In the genomic region with DNA sequence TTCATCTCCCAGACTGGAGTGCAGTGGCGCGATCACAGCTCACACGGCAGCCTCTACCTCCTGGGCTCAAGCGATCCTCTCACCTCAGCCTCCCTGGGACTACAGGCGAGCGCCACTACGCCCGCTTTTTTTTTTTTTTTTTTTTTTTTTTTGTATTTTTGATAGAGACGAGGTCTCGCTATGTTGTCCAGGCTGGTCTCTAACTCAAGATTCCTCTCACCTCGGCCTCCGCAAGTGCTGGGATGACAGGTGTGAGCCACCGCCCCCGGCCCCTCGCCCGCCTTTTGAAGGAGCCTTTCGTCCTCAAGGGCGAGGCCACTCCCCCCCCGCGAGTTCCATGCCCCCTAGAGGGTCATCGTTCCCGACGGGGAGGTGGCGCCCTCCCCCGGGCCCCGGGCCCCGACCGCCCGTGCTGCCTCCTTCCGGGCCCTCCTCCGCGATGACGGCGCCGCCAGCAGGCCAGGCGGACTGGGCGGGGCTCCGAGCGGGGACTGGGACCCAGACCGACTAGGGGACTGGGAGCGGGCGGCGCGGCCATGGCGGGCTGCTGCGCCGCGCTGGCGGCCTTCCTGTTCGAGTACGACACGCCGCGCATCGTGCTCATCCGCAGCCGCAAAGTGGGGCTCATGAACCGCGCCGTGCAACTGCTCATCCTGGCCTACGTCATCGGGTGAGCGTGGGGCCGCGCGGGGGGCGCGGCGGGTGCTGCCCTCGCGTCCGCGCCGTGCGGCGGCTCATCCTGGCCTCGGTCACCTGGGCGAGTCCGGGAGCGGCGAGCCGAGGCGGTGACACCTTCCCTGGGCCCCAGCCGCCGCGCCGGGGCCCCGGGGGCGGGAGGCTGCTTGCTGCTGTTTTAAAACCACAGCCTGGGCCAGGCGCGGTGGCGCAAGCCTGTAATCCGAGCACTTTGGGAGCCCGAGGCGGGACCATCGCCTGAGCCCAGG, we compare ENCODE assay signal across 8 cellular contexts. TPM values are rescaled to one million over a fixed set of nuclear protein-coding genes. Genes with fewer than 3 reads are reported as not detected.
DNase-seq lines count a peak whose midpoint lies in the region; ATAC-seq and TF ChIP-seq lines count a peak whose summit lies in the region.

A gene with protein sequence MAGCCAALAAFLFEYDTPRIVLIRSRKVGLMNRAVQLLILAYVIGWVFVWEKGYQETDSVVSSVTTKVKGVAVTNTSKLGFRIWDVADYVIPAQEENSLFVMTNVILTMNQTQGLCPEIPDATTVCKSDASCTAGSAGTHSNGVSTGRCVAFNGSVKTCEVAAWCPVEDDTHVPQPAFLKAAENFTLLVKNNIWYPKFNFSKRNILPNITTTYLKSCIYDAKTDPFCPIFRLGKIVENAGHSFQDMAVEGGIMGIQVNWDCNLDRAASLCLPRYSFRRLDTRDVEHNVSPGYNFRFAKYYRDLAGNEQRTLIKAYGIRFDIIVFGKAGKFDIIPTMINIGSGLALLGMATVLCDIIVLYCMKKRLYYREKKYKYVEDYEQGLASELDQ (plus strand): TSS at position 501 of the 944 bp plus-strand sequence. CDS start 36 bp downstream, at position 537.

- H4K20me1 ChIP-seq in BLaER1 treated with 17β-estradiol and CSF1 and Interleukin-3, amounts not matched to agents 10 nM and 100 nM, result no peaks in the 10 kb centered on the region; a peak in 1 of 22 replicates

- H3K27me3 ChIP-seq in BLaER1 treated with 17β-estradiol and CSF1 and Interleukin-3, amounts not matched to agents 10 nM and 100 nM, result no peaks in the 10 kb centered on the region
- no peaks in the 10 kb centered on the region for H3K27me3 ChIP-seq in lung (ENCODE audit: control insufficient read depth, insufficient read depth)

- POLR2A ChIA-PET in activated CD4-positive, alpha-beta memory T cell treated with anti-CD3 and anti-CD28 coated beads for 36 hours (lab: Charles Lee), result interaction anchor here (0.6 to 1.7 kb wide), 3 partner anchors 15 to 194 kb away, joined by 3 to 6 read pairs (median 4); partner anchors contain the start of gene P2RX7

- WGBS in lung, 2 donors, result 7 to 8% methylated on average over 94 to 96 of the region's 96 CpGs

- peak within 1 kb of the TSS; percentile 82 for H3K4me3 Mint-ChIP-seq in activated CD4-positive, alpha-beta memory T cell treated with anti-CD3 and anti-CD28 coated beads for 36 hours

- H3K36me3 ChIP-seq in BLaER1 treated with 17β-estradiol and CSF1 and Interleukin-3, amounts not matched to agents 10 nM and 100 nM, result peaks cover 0 to 26% (median 13%) of the 10 kb centered on the region in 11 experiments; a peak in 13 of 22 replicates
- H3K36me3 ChIP-seq in lung (ENCODE audit: control insufficient read depth in 2 of 2, insufficient read depth in 2 of 2, low read length in 2 of 2), result no peaks in the 10 kb centered on the region

- H3K27ac Mint-ChIP-seq in activated CD4-positive, alpha-beta memory T cell treated with anti-CD3 and anti-CD28 coated beads for 36 hours, result peak within 1 kb of the TSS; percentile 87

- no peaks in the 10 kb centered on the region for H3K9me3 ChIP-seq in BLaER1 treated with 17β-estradiol and CSF1 and Interleukin-3, amounts not matched to agents 10 nM and 100 nM (replicated peaks in 1 of 11)
- no peaks in the 10 kb centered on the region for H3K9me3 ChIP-seq in lung (ENCODE audit: control insufficient read depth in 2 of 2, insufficient read depth in 1 of 2, low read length in 1 of 2)

- peak within 1 kb of the TSS; percentile 71 to 90 (median 83) for H3K4me3 ChIP-seq in BLaER1 treated with 17β-estradiol and CSF1 and Interleukin-3, amounts not matched to agents 10 nM and 100 nM
- peak within 1 kb of the TSS; percentile 60 for H3K4me3 ChIP-seq in lung

- H3K4me1 Mint-ChIP-seq in activated CD4-positive, alpha-beta memory T cell treated with anti-CD3 and anti-CD28 coated beads for 36 hours (ENCODE audit: low read depth), result peaks cover 35% of the 10 kb centered on the region

- H3K27me3 Mint-ChIP-seq in activated CD4-positive, alpha-beta memory T cell treated with anti-CD3 and anti-CD28 coated beads for 36 hours, result no peaks in the 10 kb centered on the region

- CTCF ChIA-PET in activated CD4-positive, alpha-beta memory T cell treated with anti-CD3 and anti-CD28 coated beads for 36 hours (lab: Charles Lee), result no interaction called here

- H3K9ac ChIP-seq in BLaER1 treated with 17β-estradiol and CSF1 and Interleukin-3, amounts not matched to agents 10 nM and 100 nM, result peak within 1 kb of the TSS; percentile 86 to 99 (median 92)

- peak; percentile 75 for ATAC-seq in HG03457 (IDR thresholded peaks at IDR 0.05; ENCODE audit: unreplicated experiment)
- peak; percentile 90 for ATAC-seq in lung (ENCODE audit: insufficient read depth, low FRiP score)

- intact Hi-C loops in activated CD4-positive, alpha-beta memory T cell treated with anti-CD3 and anti-CD28 coated beads for 36 hours (cut with micrococcal nuclease), result loop anchor here (1.0 to 10.0 kb wide), 4 partner anchors 15 to 525 kb away; partner anchors contain the start of genes MLEC and RNF34

- DNase-seq in GM19240 (ENCODE audit: insufficient read length, low spot score) (peak; percentile 77), NCI-H526 treated with DMSO at 0.1 percent for 48 hours (lab: John Stamatoyannopoulos, UW) (peak; percentile 71), ecto neural progenitor cell (ENCODE audit: low spot score) (peak; percentile 92), lung (ENCODE audit: low spot score) (peak; percentile 87)
- peak; percentile 93 for DNase-seq in activated CD4-positive, alpha-beta memory T cell treated with anti-CD3 and anti-CD28 coated beads for 36 hours
- DNase-seq in stimulated activated CD4-positive, alpha-beta T cell treated with anti-CD3 and anti-CD28 coated beads, TNF-alpha, amount 100 ng/mL, for 48 hours (ENCODE audit: low read depth in 3 of 3), result peak; percentile 71 to 87 (median 80)

- H3K36me3 Mint-ChIP-seq in activated CD4-positive, alpha-beta memory T cell treated with anti-CD3 and anti-CD28 coated beads for 36 hours, result peaks cover 10% of the 10 kb centered on the region

- H3K4me1 ChIP-seq in BLaER1 treated with 17β-estradiol and CSF1 and Interleukin-3, amounts not matched to agents 10 nM and 100 nM, result peaks cover 26 to 70% (median 44%) of the 10 kb centered on the region in 10 experiments
- H3K4me1 ChIP-seq in lung (ENCODE audit: control insufficient read depth in 2 of 2, insufficient read depth in 2 of 2, low read length in 2 of 2), result peaks cover 0 to 2% of the 10 kb centered on the region in 2 donors

- no peak for TF ChIP-seq CTCF in lung (IDR thresholded peaks at IDR 0.05; ENCODE audit: control extremely low read depth, extremely low read depth)

- H3K27ac ChIP-seq in BLaER1 treated with 17β-estradiol and CSF1 and Interleukin-3, amounts not matched to agents 10 nM and 100 nM, result peak within 1 kb of the TSS; percentile 85 to 100 (median 91)
- peak within 1 kb of the TSS; percentile 80 to 93 for H3K27ac ChIP-seq in lung (ENCODE audit: low read depth in 1 of 2, low read length in 1 of 2)

- H3K4me2 ChIP-seq in BLaER1 treated with 17β-estradiol and CSF1 and Interleukin-3, amounts not matched to agents 10 nM and 100 nM, result peak within 1 kb of the TSS; percentile 75 to 99 (median 90)

- no peaks in the 10 kb centered on the region for H3K9me3 Mint-ChIP-seq in activated CD4-positive, alpha-beta memory T cell treated with anti-CD3 and anti-CD28 coated beads for 36 hours

RNA-seq across cellular contexts. Expression of the gene that starts here (rescaled TPM):
- 10 to 100 TPM; 53.4 to 57.5 TPM for total RNA-seq in activated CD4-positive, alpha-beta memory T cell treated with anti-CD3 and anti-CD28 coated beads for 36 hours
- total RNA-seq in lung, result 10 to 100 TPM; 38.7 to 60.4 TPM
- polyA plus RNA-seq in lung, result 10 to 100 TPM; 29.5 to 54.1 TPM

Comparison
In these comparisons a context has a peak if more than half of its experiments do, and no peak if none do; other contexts are left out.
1. Peak in every context shown above with its lines: DNase-seq, ATAC-seq, H3K4me3 ChIP-seq and H3K27ac ChIP-seq.